Comparison of ENCODE assay signal across 25 cellular contexts in the genomic region with DNA sequence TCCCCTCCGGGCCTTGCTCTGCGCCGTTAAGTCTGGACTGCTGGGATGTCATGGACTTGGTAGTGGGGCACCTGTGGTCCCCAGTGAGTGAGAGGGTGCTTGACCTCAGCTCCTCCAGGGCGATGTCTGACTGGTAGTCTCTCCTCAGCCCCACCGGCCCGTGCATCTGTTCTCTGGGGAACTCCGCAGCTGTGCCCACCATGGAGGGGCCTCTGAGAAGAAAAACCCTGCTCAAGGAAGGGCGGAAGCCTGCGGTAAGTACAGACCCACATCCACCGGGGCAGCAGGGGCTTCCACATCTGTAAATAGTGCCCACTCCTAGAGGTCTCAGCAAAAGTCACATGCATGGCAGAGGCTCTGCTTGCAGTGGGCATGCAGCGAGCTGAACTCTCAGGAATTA.
"Had no signal": no experiment of that assay in that cellular context is flagged by ENCODE, and none has a peak within 500 bp of the region (broad histone marks: within the 10 kb centered on the region; RNA-seq: fewer than 3 reads in every experiment).

No MANE protein-coding gene starts in this region.

- H3K27me3 Mint-ChIP-seq: type B pancreatic cell had no signal

- H3K27me3 ChIP-seq: esophagus squamous epithelium, left lung, neural progenitor cell, right atrium auricular region, stomach, thyroid gland had no signal

- H3K4me3 Mint-ChIP-seq: naive thymus-derived CD4-positive, alpha-beta T cell; nephron; neural progenitor cell; type B pancreatic cell had no signal

- H3K4me2 ChIP-seq: neural progenitor cell, smooth muscle cell had no signal

- H3K4me3 ChIP-seq: coronary artery, esophagus squamous epithelium, left lung, neural progenitor cell, prostate gland, right atrium auricular region, smooth muscle cell, stomach, thyroid gland had no signal

- H3K36me3 ChIP-seq: esophagus squamous epithelium, left lung, neural progenitor cell, prostate gland, right atrium auricular region, thyroid gland had no signal

- H3K9me3 Mint-ChIP-seq: naive thymus-derived CD4-positive, alpha-beta T cell; nephron; neural progenitor cell; type B pancreatic cell had no signal

- H3K9me3 ChIP-seq: esophagus squamous epithelium, left lung, prostate gland, right atrium auricular region, stomach, thyroid gland had no signal

- DNase-seq: dermis blood vessel endothelial cell; effector memory CD4-positive, alpha-beta T cell; erythroblast; esophagus squamous epithelium; foreskin melanocyte; left cardiac atrium; left lung; mesenchymal stem cell; midbrain; naive thymus-derived CD4-positive, alpha-beta T cell; nucleus accumbens; stimulated activated CD4-positive, alpha-beta T cell treated with anti-CD3 and anti-CD28 coated beads, Interleukin-12 subunit alpha, Interleukin-12 subunit beta, amount 100 ng/mL, for 4 hours; stimulated activated CD4-positive, alpha-beta T cell treated with anti-CD3 and anti-CD28 coated beads, Interleukin-1b, Interleukin-23, amount 100 ng/mL, for 48 hours; stimulated activated CD4-positive, alpha-beta T cell treated with anti-CD3 and anti-CD28 coated beads, Interleukin-4, amount 100 ng/mL, for 1 hour; stimulated activated CD8-positive, alpha-beta memory T cell treated with anti-CD3 and anti-CD28 coated beads, Interleukin-4, amount 100 ng/mL, for 48 hours; stimulated activated naive CD4-positive, alpha-beta T cell treated with Interleukin-2 at 50 U/mL for 16 hours; stomach; thyroid gland had no signal

- H2AFZ ChIP-seq: neural progenitor cell had no signal

- H3K9ac ChIP-seq: neural progenitor cell had no signal

- H3K36me3 Mint-ChIP-seq: naive thymus-derived CD4-positive, alpha-beta T cell; neural progenitor cell; type B pancreatic cell had no signal

- H3K27ac ChIP-seq: coronary artery, esophagus squamous epithelium, left lung, neural progenitor cell, prostate gland, right atrium auricular region, stomach, thyroid gland had no signal

- H3K4me1 ChIP-seq: left lung, prostate gland had no signal

- H3K27ac Mint-ChIP-seq: naive thymus-derived CD4-positive, alpha-beta T cell; nephron; neural progenitor cell; type B pancreatic cell had no signal
